27 cellular contexts compared by ENCODE assay signal in the genomic region with DNA sequence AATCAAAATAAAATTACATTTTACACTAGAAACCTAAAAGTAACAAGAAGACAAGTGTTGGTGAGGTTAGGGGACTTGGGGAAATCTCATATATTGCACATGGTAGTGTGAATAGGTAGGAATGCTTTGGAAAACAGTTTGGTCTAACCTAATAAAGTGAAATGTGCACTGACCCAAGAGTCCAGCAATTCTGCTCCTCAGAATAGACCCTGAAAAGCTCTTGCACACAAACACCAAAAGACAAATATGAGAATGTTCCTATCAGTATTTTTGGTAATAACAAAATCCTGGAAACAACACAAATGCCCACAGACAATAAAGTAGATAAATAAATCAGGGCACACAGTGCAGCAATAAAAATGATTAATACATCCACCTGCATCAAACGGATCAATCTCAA.
"Had no signal": no experiment of that assay in that cellular context is flagged by ENCODE, and none has a peak within 500 bp of the region (broad histone marks: within the 10 kb centered on the region; RNA-seq: fewer than 3 reads in every experiment).

No MANE protein-coding gene starts in this region.

- DNase-seq: activated effector memory CD4-positive, alpha-beta T cell treated with Interleukin-2 at 50 U/mL for 16 hours; activated gamma-delta T cell; activated gamma-delta T cell treated with Interleukin-2 at 50 U/mL for 16 hours; activated naive CD4-positive, alpha-beta T cell; activated naive CD4-positive, alpha-beta T cell treated with anti-CD3 and anti-CD28 coated beads for 36 hours; activated naive CD4-positive, alpha-beta T cell treated with anti-CD3 and anti-CD28 coated beads, Interleukin-2, amount 10 ng/mL, durations not matched to agents 7 days and 5 days; activated naive CD4-positive, alpha-beta T cell treated with Interleukin-2 at 50 U/mL for 16 hours; activated naive CD8-positive, alpha-beta T cell treated with anti-CD3 and anti-CD28 coated beads for 36 hours; activated naive CD8-positive, alpha-beta T cell treated with anti-CD3 and anti-CD28 coated beads, Interleukin-2, amount 10 ng/mL, durations not matched to agents 7 days and 5 days; activated naive CD8-positive, alpha-beta T cell treated with anti-CD3 and anti-CD28 coated beads, Interleukin-2, amount 50 U/mL, for 24 hours; activated T-cell treated with anti-CD3 and anti-CD28 coated beads, Interleukin-2, amount 50 U/mL, for 1 hour; activated T-cell treated with anti-CD3 and anti-CD28 coated beads, Interleukin-2, amount 50 U/mL, for 24 hours; activated T-cell treated with anti-CD3 and anti-CD28 coated beads, Interleukin-2, amount 50 U/mL, for 4 hours; activated T-cell treated with anti-CD3 and anti-CD28 coated beads, Interleukin-2, amount 50 U/mL, for 48 hours; activated T-cell treated with anti-CD3 and anti-CD28 coated beads, Interleukin-2, amount 50 U/mL, for 72 hours; adrenal gland; amniotic stem cell; amygdala; anterior cingulate cortex; body of pancreas; brain microvascular endothelial cell; caudate nucleus; central memory CD4-positive, alpha-beta T cell; cerebellar nuclear complex had no signal

- H3K36me3 ChIP-seq: adrenal gland, ascending aorta, brain microvascular endothelial cell, breast epithelium, cardiac muscle cell had no signal

- H3K9me3 ChIP-seq: adrenal gland, ascending aorta, body of pancreas, breast epithelium had no signal

- H3K27ac ChIP-seq: adrenal gland, ascending aorta, body of pancreas, brain microvascular endothelial cell, breast epithelium, cardiac muscle cell had no signal

- H3K4me1 ChIP-seq: adrenal gland, ascending aorta, body of pancreas, breast epithelium had no signal

- H3K4me3 ChIP-seq: adrenal gland, ascending aorta, body of pancreas, breast epithelium, cardiac muscle cell had no signal
